9 cellular contexts compared by ENCODE assay signal in the genomic region with DNA sequence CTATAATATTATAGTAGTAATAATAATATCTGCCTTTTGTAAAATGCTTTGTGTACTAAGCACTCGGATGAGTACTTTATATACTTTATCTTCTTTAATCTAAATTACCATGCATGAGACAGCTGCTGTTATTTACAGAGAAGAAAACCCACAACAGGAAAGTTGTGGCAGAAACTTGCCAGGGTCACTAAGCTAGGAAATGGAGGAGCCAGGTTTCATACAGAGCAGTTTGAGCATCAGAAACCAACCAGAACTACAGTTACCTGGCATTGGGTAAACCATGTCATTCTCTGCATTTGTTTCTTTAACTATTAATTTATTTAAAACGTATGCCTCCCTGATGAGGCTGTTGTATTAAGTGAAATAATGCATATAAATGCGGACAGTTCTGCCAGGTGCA.
"Had no signal": no experiment of that assay in that cellular context is flagged by ENCODE, and none has a peak within 500 bp of the region (broad histone marks: within the 10 kb centered on the region; RNA-seq: fewer than 3 reads in every experiment).

No MANE protein-coding gene starts in this region.

- H3K4me2 ChIP-seq: GM23338 had no signal

- ATAC-seq: GM23338, HCT116 had no signal

- H3K4me3 ChIP-seq: GM23248, GM23338, HAP-1 had no signal

- H3K27ac ChIP-seq: GM23248 had no signal

- DNase-seq: GM23248, GOT3, H7, H9, HCEC 1CT, HFFc6 had no signal

- H2AFZ ChIP-seq: GM23248, GM23338 had no signal

- H3K9ac ChIP-seq: GM23248 had no signal

- H3K36me3 ChIP-seq: HAP-1 had no signal

- H3K9me3 ChIP-seq: HAP-1 had no signal
